Comparison of ENCODE assay signal across 8 cellular contexts in the genomic region with DNA sequence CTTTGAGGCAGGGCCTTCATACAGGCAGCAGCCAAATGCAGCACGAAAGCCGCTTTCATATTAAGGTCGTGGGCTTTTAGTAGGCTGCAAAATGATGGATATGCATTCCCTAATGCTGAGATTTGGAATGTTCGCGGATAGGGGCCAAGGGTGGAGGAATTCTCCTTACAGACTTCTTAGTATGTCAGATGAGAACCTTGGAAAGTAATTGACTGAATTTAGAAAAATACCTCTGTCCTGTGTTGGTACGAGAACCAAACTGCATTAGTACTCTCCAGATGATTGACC. TPM values are rescaled to one million over a fixed set of nuclear protein-coding genes. Genes with fewer than 3 reads are reported as not detected.
A peak's percentile ranks its signal among the peaks of the same experiment; 100 is the strongest.
DNase-seq lines count a peak whose midpoint lies in the region; ATAC-seq and TF ChIP-seq lines count a peak whose summit lies in the region.

No MANE protein-coding gene starts in this region.

- peaks cover 5% of the 10 kb centered on the region for H3K79me1 ChIP-seq in H9 (ENCODE audit: insufficient read depth, low read depth, low read length, poor library complexity, severe bottlenecking)

- no peaks in the 10 kb centered on the region for H3K36me3 ChIP-seq in iPS DF 6.9 (ENCODE audit: control insufficient read depth, insufficient read depth, low read length)

- POLR2A ChIA-PET in activated CD8-positive, alpha-beta T cell treated with anti-CD3 and anti-CD28 coated beads for 36 hours (lab: Charles Lee), result interaction anchor here (2.2 kb wide), 1 partner anchor 125 kb away, joined by 10 read pairs; the partner anchor contains the start of gene MCUB

- no peak overlapping the region for H3K56ac ChIP-seq in H9 (ENCODE audit: insufficient read length, low read depth, low read length)

- no peak overlapping the region for H2BK15ac ChIP-seq in H9 (ENCODE audit: low read depth, low read length)

- intact Hi-C loops in activated CD8-positive, alpha-beta T cell treated with anti-CD3 and anti-CD28 coated beads for 36 hours (cut with micrococcal nuclease), result loop anchor here (5.0 kb wide), 1 partner anchor 138 kb away; no protein-coding TSS in a partner anchor

- H3K9me3 Mint-ChIP-seq in H9, result no peaks in the 10 kb centered on the region
- H3K9me3 Mint-ChIP-seq in activated CD8-positive, alpha-beta T cell treated with anti-CD3 and anti-CD28 coated beads for 36 hours, result no peaks in the 10 kb centered on the region
- H3K9me3 Mint-ChIP-seq in stimulated activated effector memory CD8-positive, alpha-beta T cell treated with anti-CD3 and anti-CD28 coated beads, Interleukin-12 subunit alpha, Interleukin-12 subunit beta, amount 100 ng/mL, for 72 hours, result no peaks in the 10 kb centered on the region

- H3K23me2 ChIP-seq in H9 (ENCODE audit: insufficient read length, low read depth, low read length, poor library complexity, severe bottlenecking), result peaks cover 13% of the 10 kb centered on the region

- no peak overlapping the region for H3K4ac ChIP-seq in H9 (ENCODE audit: low read depth, low read length)

- TF ChIP-seq CTCF in H9 (conservative IDR thresholded peaks at IDR 0.05), result no peak
- no peak for TF ChIP-seq CTCF in activated CD8-positive, alpha-beta T cell treated with anti-CD3 and anti-CD28 coated beads for 36 hours (IDR thresholded peaks at IDR 0.05)

- H2AFZ ChIP-seq in H9 (ENCODE audit: low read length), result no peak overlapping the region

- no peak overlapping the region for H2BK5ac ChIP-seq in H9 (ENCODE audit: insufficient read length, low read length)

- no peak for DNase-seq in H9
- no peak for DNase-seq in activated CD8-positive, alpha-beta T cell treated with anti-CD3 and anti-CD28 coated beads for 36 hours
- DNase-seq in iPS DF 6.9 (ENCODE audit: low read depth, low spot score), result no peak
- DNase-seq in stimulated activated effector memory CD8-positive, alpha-beta T cell treated with anti-CD3 and anti-CD28 coated beads, Interleukin-12 subunit alpha, Interleukin-12 subunit beta, amount 100 ng/mL, for 72 hours (ENCODE audit: low spot score in 2 of 2), result no peak
- DNase-seq in DMS79 treated with DMSO at 0.1 percent for 48 hours (lab: John Stamatoyannopoulos, UW), result no peak
- DNase-seq in inferior parietal cortex (ENCODE audit: extremely low spot score), result no peak

- no peak overlapping the region for H2BK120ac ChIP-seq in H9 (ENCODE audit: low read depth, low read length, poor library complexity, severe bottlenecking)

- WGBS in H9 (ENCODE audit: extremely low coverage, insufficient read length, low lambda C conversion rate), result no CpG with 5 or more reads among the region's 6 CpGs
- no CpG with 5 or more reads among the region's 6 CpGs for WGBS in iPS DF 6.9 (ENCODE audit: insufficient coverage, insufficient read length)

- H3K27ac ChIP-seq in H9 (ENCODE audit: insufficient read length, low read depth, low read length) (no peak overlapping the region), iPS DF 6.9 (ENCODE audit: low read length) (no peak overlapping the region)

- CTCF ChIA-PET in activated CD8-positive, alpha-beta T cell treated with anti-CD3 and anti-CD28 coated beads for 36 hours (lab: Charles Lee), result interaction anchor here (0.6 to 2.4 kb wide), 3 partner anchors 34 to 296 kb away, joined by 3 to 8 read pairs (median 5); no protein-coding TSS in a partner anchor

- H3K36me3 Mint-ChIP-seq in H9 (ENCODE audit: insufficient read depth in 1 of 3, low read depth in 3 of 3), result peaks cover 2 to 13% (median 11%) of the 10 kb centered on the region in 3 experiments; a peak in 5 of 7 replicates
- H3K36me3 Mint-ChIP-seq in activated CD8-positive, alpha-beta T cell treated with anti-CD3 and anti-CD28 coated beads for 36 hours (ENCODE audit: low read depth), result peaks cover 2% of the 10 kb centered on the region
- H3K36me3 Mint-ChIP-seq in stimulated activated effector memory CD8-positive, alpha-beta T cell treated with anti-CD3 and anti-CD28 coated beads, Interleukin-12 subunit alpha, Interleukin-12 subunit beta, amount 100 ng/mL, for 72 hours, result no peaks in the 10 kb centered on the region

- peak overlapping the region; percentile 81 for H3K4me2 ChIP-seq in H9 (ENCODE audit: insufficient read depth, insufficient read length, low read length)

- H2BK20ac ChIP-seq in H9 (ENCODE audit: low read depth, low read length, poor library complexity, severe bottlenecking), result no peak overlapping the region

- H3K18ac ChIP-seq in H9 (ENCODE audit: insufficient read length, low read depth, low read length), result no peak overlapping the region

- H3K4me1 Mint-ChIP-seq in H9, result peaks cover 36 to 42% of the 10 kb centered on the region in 2 experiments
- H3K4me1 Mint-ChIP-seq in activated CD8-positive, alpha-beta T cell treated with anti-CD3 and anti-CD28 coated beads for 36 hours (ENCODE audit: low read depth), result peaks cover 53% of the 10 kb centered on the region
- H3K4me1 Mint-ChIP-seq in stimulated activated effector memory CD8-positive, alpha-beta T cell treated with anti-CD3 and anti-CD28 coated beads, Interleukin-12 subunit alpha, Interleukin-12 subunit beta, amount 100 ng/mL, for 72 hours, result peaks cover 45% of the 10 kb centered on the region

- H3K4me1 ChIP-seq in H9 (ENCODE audit: insufficient read depth, low read length), result peaks cover 2% of the 10 kb centered on the region; the same call in 1 of the 2 replicates
- peaks cover 3% of the 10 kb centered on the region; the same call in 1 of the 2 replicates for H3K4me1 ChIP-seq in iPS DF 6.9 (ENCODE audit: control insufficient read depth, insufficient read depth, low read length)

- peak overlapping the region in 1 of 3 experiments; percentile 79; a peak in 1 of 7 replicates for H3K27ac Mint-ChIP-seq in H9
- peak overlapping the region; percentile 78 for H3K27ac Mint-ChIP-seq in activated CD8-positive, alpha-beta T cell treated with anti-CD3 and anti-CD28 coated beads for 36 hours
- H3K27ac Mint-ChIP-seq in stimulated activated effector memory CD8-positive, alpha-beta T cell treated with anti-CD3 and anti-CD28 coated beads, Interleukin-12 subunit alpha, Interleukin-12 subunit beta, amount 100 ng/mL, for 72 hours, result peak overlapping the region; percentile 43

- H3K9me3 ChIP-seq in H9 (ENCODE audit: control insufficient read depth, low read depth, low read length) (no peaks in the 10 kb centered on the region), iPS DF 6.9 (ENCODE audit: control insufficient read depth, insufficient read depth, low read length) (no peaks in the 10 kb centered on the region)

- no peak overlapping the region for H3K14ac ChIP-seq in H9 (ENCODE audit: insufficient read depth, low read length)

- H3K4me3 ChIP-seq in iPS DF 6.9 (ENCODE audit: low read length), result peak overlapping the region; percentile 89; the same call in 1 of the 2 replicates

- H3K27me3 Mint-ChIP-seq in H9 (ENCODE audit: low read depth), result no peaks in the 10 kb centered on the region
- H3K27me3 Mint-ChIP-seq in activated CD8-positive, alpha-beta T cell treated with anti-CD3 and anti-CD28 coated beads for 36 hours, result no peaks in the 10 kb centered on the region

- H3T11ph ChIP-seq in H9 (ENCODE audit: low read length), result no peak overlapping the region

- no peak overlapping the region for H2AK5ac ChIP-seq in H9 (ENCODE audit: insufficient read length, low read length)

- no peak overlapping the region for H3K23ac ChIP-seq in H9 (ENCODE audit: insufficient read length, low read depth, low read length)

- H4K91ac ChIP-seq in H9 (ENCODE audit: insufficient read length, low read depth, low read length), result no peak overlapping the region

- no peak overlapping the region for H4K8ac ChIP-seq in H9 (replicated peaks; ENCODE audit: insufficient read length, low read depth, low read length)

- no peaks in the 10 kb centered on the region for H4K20me1 ChIP-seq in H9 (ENCODE audit: control insufficient read depth, insufficient read depth, insufficient read length)

- H3K27me3 ChIP-seq in H9 (ENCODE audit: insufficient read depth, low read length) (no peaks in the 10 kb centered on the region), iPS DF 6.9 (ENCODE audit: control insufficient read depth, insufficient read depth, low read length) (no peaks in the 10 kb centered on the region)

- H3K9ac ChIP-seq in H9 (ENCODE audit: extremely low read depth, insufficient read length, low read length), result peak overlapping the region; percentile 55

- ATAC-seq in activated CD8-positive, alpha-beta T cell treated with anti-CD3 and anti-CD28 coated beads for 36 hours, result no peak
- ATAC-seq in stimulated activated effector memory CD8-positive, alpha-beta T cell treated with anti-CD3 and anti-CD28 coated beads, Interleukin-12 subunit alpha, Interleukin-12 subunit beta, amount 100 ng/mL, for 72 hours, result no peak
- ATAC-seq in HG03571 (IDR thresholded peaks at IDR 0.05; ENCODE audit: unreplicated experiment) (no peak), HG03139 (IDR thresholded peaks at IDR 0.05; ENCODE audit: unreplicated experiment) (no peak)

- no peak overlapping the region for H2BK12ac ChIP-seq in H9 (ENCODE audit: insufficient read length, low read depth, low read length)

- H3K79me2 ChIP-seq in H9 (ENCODE audit: insufficient read depth, low read length), result peaks cover 26% of the 10 kb centered on the region

- no peak overlapping the region for H4K5ac ChIP-seq in H9 (ENCODE audit: insufficient read length, low read depth, low read length)

- peak overlapping the region; percentile 78 to 86 for H3K4me3 Mint-ChIP-seq in H9
- H3K4me3 Mint-ChIP-seq in activated CD8-positive, alpha-beta T cell treated with anti-CD3 and anti-CD28 coated beads for 36 hours, result peak overlapping the region; percentile 87
- peak overlapping the region; percentile 69 for H3K4me3 Mint-ChIP-seq in stimulated activated effector memory CD8-positive, alpha-beta T cell treated with anti-CD3 and anti-CD28 coated beads, Interleukin-12 subunit alpha, Interleukin-12 subunit beta, amount 100 ng/mL, for 72 hours

RNA-seq across cellular contexts. Expression of gene SEC24B, which starts 1.1 kb away (rescaled TPM):
- 26.9 and 27.1 TPM in 2 replicates for total RNA-seq in H9 (2021)
- total RNA-seq in activated CD8-positive, alpha-beta T cell treated with anti-CD3 and anti-CD28 coated beads for 36 hours, result 10 to 100 TPM; 25.8 to 26.0 TPM
